ENCODE assay signal across 2 cellular contexts in genomic region chr10:92591550-92592140, GRCh38.
TF ChIP-seq lines count a peak whose summit lies in the region.

No MANE protein-coding gene starts in this region.

TF ChIP-seq in A549, 52 proteins besides CTCF, POLR2A, EP300 and RAD21 (continued from another document):
- TF ChIP-seq HMGXB4 (CRISPR knock-in tag; IDR thresholded peaks at IDR 0.05; ENCODE audit: borderline replicate concordance) (no peak), HES2 (IDR thresholded peaks at IDR 0.05) (no peak), E2F6 (IDR thresholded peaks at IDR 0.05; ENCODE audit: borderline replicate concordance, low read depth) (peak; percentile 66), HOXB13 (CRISPR knock-in tag; IDR thresholded peaks at IDR 0.05; ENCODE audit: low read depth) (no peak), MAX (IDR thresholded peaks at IDR 0.05) (peak; percentile 93), CBX2 (IDR thresholded peaks at IDR 0.05; ENCODE audit: borderline replicate concordance, low read depth) (no peak), PHF8 (IDR thresholded peaks at IDR 0.05; ENCODE audit: borderline replicate concordance, low read depth) (peak; percentile 69)
TF ChIP-seq in A549: peak in this region for 8.

TF ChIP-seq in WTC11, 78 proteins besides CTCF, POLR2A, EP300 and RAD21 (continued from another document and continues in another):
- TF ChIP-seq AFF4 (CRISPR knock-in tag; IDR thresholded peaks at IDR 0.05; ENCODE audit: borderline replicate concordance) (no peak; the same call in 1 of the 2 replicates), ZBTB43 (CRISPR knock-in tag; IDR thresholded peaks at IDR 0.05) (no peak), TEAD1 (CRISPR knock-in tag; IDR thresholded peaks at IDR 0.05) (peak; percentile 72; the same call in 1 of the 2 replicates), IRF1 (CRISPR knock-in tag; IDR thresholded peaks at IDR 0.05) (no peak), RELA (CRISPR knock-in tag; IDR thresholded peaks at IDR 0.05; ENCODE audit: borderline replicate concordance) (no peak), TCF7 (CRISPR knock-in tag; IDR thresholded peaks at IDR 0.05; ENCODE audit: low read depth) (no peak), ELF4 (CRISPR knock-in tag; IDR thresholded peaks at IDR 0.05; ENCODE audit: low read depth) (no peak), USF2 (CRISPR knock-in tag; IDR thresholded peaks at IDR 0.05) (no peak), CDX4 (CRISPR knock-in tag; IDR thresholded peaks at IDR 0.05; ENCODE audit: borderline replicate concordance) (no peak), ZNF671 (CRISPR knock-in tag; IDR thresholded peaks at IDR 0.05) (no peak), ATF1 (CRISPR knock-in tag; IDR thresholded peaks at IDR 0.05) (no peak), MYBL2 (CRISPR knock-in tag; IDR thresholded peaks at IDR 0.05) (peak; percentile 89; the same call in 1 of the 2 replicates), SP1 (CRISPR knock-in tag; conservative IDR thresholded peaks at IDR 0.05) (peak; percentile 66), ZNF532 (CRISPR knock-in tag; IDR thresholded peaks at IDR 0.05; ENCODE audit: borderline replicate concordance) (no peak), ATF2 (CRISPR knock-in tag; IDR thresholded peaks at IDR 0.05; ENCODE audit: borderline replicate concordance, low read depth) (no peak), NR2C2 (CRISPR knock-in tag; IDR thresholded peaks at IDR 0.05) (no peak), ZMAT4 (CRISPR knock-in tag; IDR thresholded peaks at IDR 0.05) (no peak), FOXK1 (CRISPR knock-in tag; IDR thresholded peaks at IDR 0.05) (peak; percentile 84), GRHL2 (CRISPR knock-in tag; IDR thresholded peaks at IDR 0.05; ENCODE audit: insufficient replicate concordance, severe bottlenecking) (no peak), NR3C1 (CRISPR knock-in tag; conservative IDR thresholded peaks at IDR 0.05; ENCODE audit: low read depth) (no peak), ZNF317 (CRISPR knock-in tag; IDR thresholded peaks at IDR 0.05; ENCODE audit: borderline replicate concordance, low read depth) (no peak), GABPB1 (CRISPR knock-in tag; IDR thresholded peaks at IDR 0.05) (peak; percentile 63; the same call in 1 of the 2 replicates), AR (CRISPR knock-in tag; IDR thresholded peaks at IDR 0.05) (no peak), FOXP1 (CRISPR knock-in tag; IDR thresholded peaks at IDR 0.05; ENCODE audit: borderline replicate concordance) (peak; percentile 29; the same call in 1 of the 2 replicates), MAX (CRISPR knock-in tag; IDR thresholded peaks at IDR 0.05) (peak; percentile 78), MLX (CRISPR knock-in tag; IDR thresholded peaks at IDR 0.05) (no peak), NFE2L1 (CRISPR knock-in tag; IDR thresholded peaks at IDR 0.05) (0 out of 2 replicates have a peak, but pooled peaks have one; percentile 10), PRRX2 (CRISPR knock-in tag; IDR thresholded peaks at IDR 0.05) (no peak), ZNF281 (CRISPR knock-in tag; IDR thresholded peaks at IDR 0.05) (no peak), OVOL2 (CRISPR knock-in tag; IDR thresholded peaks at IDR 0.05; ENCODE audit: borderline replicate concordance) (no peak), NFATC4 (CRISPR knock-in tag; IDR thresholded peaks at IDR 0.05) (no peak)
